ENCODE assay signal across 18 cellular contexts in genomic region chr19:13766095-13766481, GRCh38. TPM values are rescaled to one million over a fixed set of nuclear protein-coding genes. Genes with fewer than 3 reads are reported as not detected.
DNase-seq lines count a peak whose midpoint lies in the region; ATAC-seq, FAIRE-seq and TF ChIP-seq lines count a peak whose summit lies in the region.
"Had no signal": no experiment of that assay in that cellular context is flagged by ENCODE, and none has a peak within 500 bp of the region (broad histone marks: within the 10 kb centered on the region; RNA-seq: fewer than 3 reads in every experiment).

No MANE protein-coding gene starts in this region.

- H3K9ac ChIP-seq in PC-3 (ENCODE audit: low read length) (no peak overlapping the region), H1 (replicated peaks in 1 of 4; ENCODE audit: extremely low read depth in 1 of 4, low read depth in 3 of 4, low read length in 3 of 4) (no peak overlapping the region)

- H2AK5ac ChIP-seq in H1 (ENCODE audit: low read depth, low read length): no peak overlapping the region

- no peaks in the 10 kb centered on the region for H3K27me3 Mint-ChIP-seq in activated CD4-positive, alpha-beta T cell treated with anti-CD3 and anti-CD28 coated beads for 36 hours
- H3K27me3 Mint-ChIP-seq: activated CD4-positive, alpha-beta memory T cell treated with anti-CD3 and anti-CD28 coated beads for 36 hours had no signal

- no peaks in the 10 kb centered on the region for H3K79me1 ChIP-seq in H1 (ENCODE audit: low read depth, low read length)

- H3K14ac ChIP-seq in H1 (ENCODE audit: insufficient read length): no peak overlapping the region

- H3K27me3 ChIP-seq in PC-3 (ENCODE audit: low read length): no peaks in the 10 kb centered on the region
- H3K27me3 ChIP-seq in H1 (replicated peaks in 1 of 4; ENCODE audit: control insufficient read depth in 3 of 4, extremely low read depth in 1 of 4, insufficient read depth in 3 of 4, low read length in 3 of 4): no peaks in the 10 kb centered on the region; a peak in 1 of 7 replicates
- no peaks in the 10 kb centered on the region for H3K27me3 ChIP-seq in sigmoid colon
- no peaks in the 10 kb centered on the region for H3K27me3 ChIP-seq in body of pancreas

- H3K27ac ChIP-seq in PC-3 (ENCODE audit: low read length) (no peak overlapping the region), H1 (ENCODE audit: low read depth, low read length) (no peak overlapping the region), sigmoid colon (peak overlapping the region in 3 of 4 donors; percentile 80 to 90 (median 83)), body of pancreas (peak overlapping the region in 2 of 4 donors; percentile 70 to 79)

- DNase-seq in activated CD4-positive, alpha-beta T cell treated with anti-CD3 and anti-CD28 coated beads for 36 hours: no peak
- no peak for DNase-seq in activated CD4-positive, alpha-beta T cell treated with anti-CD3 and anti-CD28 coated beads for 48 hours
- DNase-seq in PC-3 (no peak), H1 (ENCODE audit: low read depth in 1 of 2, low spot score in 2 of 2) (no peak), sigmoid colon (no peak), body of pancreas (no peak), NCI-H2196 treated with DMSO at 0.1 percent for 48 hours (lab: John Stamatoyannopoulos, UW; ENCODE audit: unreplicated experiment) (no peak)
- DNase-seq: activated CD4-positive, alpha-beta memory T cell treated with anti-CD3 and anti-CD28 coated beads for 36 hours; activated naive CD4-positive, alpha-beta T cell treated with anti-CD3 and anti-CD28 coated beads for 36 hours; cerebellar nuclear complex; glutamatergic neuron; NCI-H187; NCI-H526 treated with DMSO at 0.1 percent for 48 hours; right cardiac atrium had no signal

- no peak for ATAC-seq in activated CD4-positive, alpha-beta T cell treated with anti-CD3 and anti-CD28 coated beads for 36 hours
- ATAC-seq in PC-3 (no peak), GM19324 (IDR thresholded peaks at IDR 0.05; ENCODE audit: low FRiP score, unreplicated experiment) (no peak), body of pancreas (no peak)
- ATAC-seq: right cardiac atrium had no signal

- no peak overlapping the region for H2BK5ac ChIP-seq in H1 (ENCODE audit: low read depth, low read length)

- peak overlapping the region; percentile 88; the same call in 1 of the 2 replicates for H3K4me2 ChIP-seq in PC-3 (ENCODE audit: low read length)
- no peak overlapping the region; a peak in 1 of 4 replicates for H3K4me2 ChIP-seq in H1 (ENCODE audit: insufficient read depth in 1 of 2, low read depth in 2 of 2, low read length in 2 of 2)

- H4K5ac ChIP-seq in H1 (ENCODE audit: insufficient read length, low read depth, low read length): no peak overlapping the region

- no TSS peak for BruUV-seq in PC-3 (replicated peaks; lab: Mats Ljungman, UMichigan)

- H3K9me2 ChIP-seq in PC-3 (replicated peaks; ENCODE audit: low read length): no peaks in the 10 kb centered on the region

- H3K4me1 Mint-ChIP-seq in activated CD4-positive, alpha-beta T cell treated with anti-CD3 and anti-CD28 coated beads for 36 hours: peaks cover 16% of the 10 kb centered on the region

- H3K23me2 ChIP-seq in H1 (ENCODE audit: low read depth, low read length): peaks cover 7% of the 10 kb centered on the region; the same call in 1 of the 2 replicates

- no peak overlapping the region for H2BK12ac ChIP-seq in H1 (ENCODE audit: low read depth, low read length)

- no peaks in the 10 kb centered on the region for H3K9me3 ChIP-seq in PC-3 (ENCODE audit: low read length)
- H3K9me3 ChIP-seq in H1 (ENCODE audit: insufficient read depth in 2 of 2, low read depth in 1 of 2, low read length in 1 of 2): no peaks in the 10 kb centered on the region
- no peaks in the 10 kb centered on the region for H3K9me3 ChIP-seq in sigmoid colon
- H3K9me3 ChIP-seq in body of pancreas: no peaks in the 10 kb centered on the region
- H3K9me3 ChIP-seq: A549 had no signal

- H3K4me3 ChIP-seq in PC-3 (ENCODE audit: low read length) (peak overlapping the region; percentile 96; the same call in 1 of the 2 replicates), H1 (ENCODE audit: extremely low read depth in 1 of 4, insufficient read depth in 2 of 4, low read depth in 3 of 4, low read length in 4 of 4) (no peak overlapping the region), sigmoid colon (no peak overlapping the region), body of pancreas (no peak overlapping the region)
- H3K4me3 ChIP-seq: A549 had no signal

- H3K23ac ChIP-seq in H1 (ENCODE audit: insufficient read length): no peak overlapping the region

- H3K18ac ChIP-seq in H1 (ENCODE audit: extremely low read depth, low read length): no peak overlapping the region

- no peak overlapping the region for H2AFZ ChIP-seq in PC-3 (ENCODE audit: low read length)
- no peak overlapping the region for H2AFZ ChIP-seq in H1 (ENCODE audit: low read length)

- peak overlapping the region; percentile 90 for H3K4me3 Mint-ChIP-seq in activated CD4-positive, alpha-beta T cell treated with anti-CD3 and anti-CD28 coated beads for 36 hours

- H3K36me3 Mint-ChIP-seq in activated CD4-positive, alpha-beta T cell treated with anti-CD3 and anti-CD28 coated beads for 36 hours (ENCODE audit: low read depth): peaks cover 30% of the 10 kb centered on the region

- WGBS in H1 (ENCODE audit: extremely low coverage in 1 of 2, insufficient coverage in 1 of 2, insufficient read length in 1 of 2, insufficient replicate concordance in 2 of 2, low coverage in 1 of 2, low lambda C conversion rate in 2 of 2, missing lambda C conversion rate in 1 of 2), 2 experiments: 91% methylated on average over 3 of the region's 3 CpGs; no CpG with 5 or more reads in 1 of the 2 experiments
- WGBS in sigmoid colon, 2 donors: 96% methylated on average over 3 of the region's 3 CpGs
- 78 to 83% methylated on average over 2 of the region's 3 CpGs for WGBS in body of pancreas, 2 donors

- H3F3A ChIP-seq in PC-3 (ENCODE audit: low read length, unreplicated experiment): no peaks in the 10 kb centered on the region

- no peak overlapping the region for H2BK120ac ChIP-seq in H1 (replicated peaks; ENCODE audit: low read depth, low read length)

- H3K56ac ChIP-seq in H1 (replicated peaks; ENCODE audit: insufficient read length, low read depth, low read length): no peak overlapping the region

- CTCF ChIA-PET in activated CD4-positive, alpha-beta T cell treated with anti-CD3 and anti-CD28 coated beads for 36 hours (lab: Charles Lee): interaction anchor here (0.8 kb wide), 1 partner anchor 8 kb away, joined by 3 read pairs; the partner anchor contains the start of gene C19orf53
- CTCF ChIA-PET in PC-3 (lab: Charles Lee) (interaction anchor here (0.5 kb wide), 1 partner anchor 253 kb away, joined by 4 read pairs; no protein-coding TSS in a partner anchor), H1 (lab: Charles Lee; ENCODE audit: partially characterized antibody) (interaction anchor here (2.6 kb wide), 1 partner anchor 8 kb away, joined by 18 read pairs; the partner anchor contains the start of gene C19orf53)

- intact Hi-C loops in activated CD4-positive, alpha-beta T cell treated with anti-CD3 and anti-CD28 coated beads for 36 hours (cut with DNase I, micrococcal nuclease): no loop called here
- intact Hi-C loops in PC-3 (cut with micrococcal nuclease) (no loop called here), sigmoid colon (cut with DNase I) (no loop called here), body of pancreas (cut with DNase I) (no loop called here)

- H2BK20ac ChIP-seq in H1 (ENCODE audit: low read length): no peak overlapping the region

- TF ChIP-seq RAD21 in H1 (IDR thresholded peaks at IDR 0.05 in 1 of 2, conservative IDR thresholded peaks at IDR 0.05 in 1 of 2; ENCODE audit: low read depth in 2 of 2, low read length in 2 of 2): no peak

- POLR2A ChIA-PET in activated CD4-positive, alpha-beta T cell treated with anti-CD3 and anti-CD28 coated beads for 36 hours (lab: Charles Lee): no interaction called here
- POLR2A ChIA-PET in PC-3 (lab: Charles Lee; ENCODE audit: unreplicated experiment) (no interaction called here), H1 (lab: Charles Lee; ENCODE audit: partially characterized antibody) (interaction anchor here (6.7 kb wide), 1 partner anchor 8 kb away, joined by 39 read pairs; the partner anchor contains the start of gene C19orf53)

- H3K36me3 ChIP-seq in PC-3 (ENCODE audit: low read depth, low read length): peaks cover 21% of the 10 kb centered on the region; the same call in 1 of the 2 replicates
- H3K36me3 ChIP-seq in H1 (ENCODE audit: control insufficient read depth in 2 of 4, insufficient read depth in 4 of 4, low read length in 3 of 4): peaks cover 0 to 27% (median 3%) of the 10 kb centered on the region in 4 experiments; a peak in 6 of 8 replicates
- peaks cover 7 to 52% (median 36%) of the 10 kb centered on the region in 4 donors for H3K36me3 ChIP-seq in sigmoid colon
- H3K36me3 ChIP-seq in body of pancreas (replicated peaks in 1 of 2; ENCODE audit: insufficient read depth in 1 of 2, low read depth in 2 of 2): peaks cover 0 to 8% of the 10 kb centered on the region in 2 donors

- H3K79me2 ChIP-seq in PC-3 (ENCODE audit: low read length) (peaks cover 43% of the 10 kb centered on the region), H1 (ENCODE audit: control insufficient read depth in 1 of 2, insufficient read depth in 2 of 2, low read length in 2 of 2) (no peaks in the 10 kb centered on the region)

- FAIRE-seq in H1 (lab: Jason Lieb, UNC): no peak
- FAIRE-seq: A549, keratinocyte had no signal

- TF ChIP-seq POLR2A in H1 (IDR thresholded peaks at IDR 0.05; ENCODE audit: control extremely low read depth in 1 of 2, low read depth in 2 of 2, low read length in 2 of 2) (no peak), sigmoid colon (IDR thresholded peaks at IDR 0.05) (no peak), body of pancreas (IDR thresholded peaks at IDR 0.05) (no peak)

- TF ChIP-seq CTCF in PC-3 (conservative IDR thresholded peaks at IDR 0.05; ENCODE audit: low read depth, low read length): no peak
- no peak for TF ChIP-seq CTCF in H1 (IDR thresholded peaks at IDR 0.05; ENCODE audit: control extremely low read depth in 1 of 3, insufficient read depth in 1 of 3, low read depth in 1 of 3, low read length in 3 of 3)
- no peak for TF ChIP-seq CTCF in sigmoid colon (IDR thresholded peaks at IDR 0.05)
- no peak for TF ChIP-seq CTCF in body of pancreas (IDR thresholded peaks at IDR 0.05)

- TF ChIP-seq EP300 in H1 (IDR thresholded peaks at IDR 0.05; ENCODE audit: borderline replicate concordance in 1 of 2, low read depth in 2 of 2, low read length in 2 of 2): no peak
- TF ChIP-seq EP300 in sigmoid colon (IDR thresholded peaks at IDR 0.05): no peak

- no peaks in the 10 kb centered on the region for H3K9me3 Mint-ChIP-seq in activated CD4-positive, alpha-beta T cell treated with anti-CD3 and anti-CD28 coated beads for 36 hours (ENCODE audit: low read depth)
- H3K9me3 Mint-ChIP-seq: activated CD4-positive, alpha-beta memory T cell treated with anti-CD3 and anti-CD28 coated beads for 36 hours; activated naive CD4-positive, alpha-beta T cell treated with anti-CD3 and anti-CD28 coated beads for 36 hours; H9 had no signal

- H2BK15ac ChIP-seq in H1 (ENCODE audit: low read length): no peak overlapping the region

- H4K20me1 ChIP-seq in PC-3 (ENCODE audit: low read length): no peaks in the 10 kb centered on the region
- H4K20me1 ChIP-seq in H1 (replicated peaks in 1 of 2; ENCODE audit: control insufficient read depth in 1 of 2, insufficient read depth in 2 of 2, low read length in 2 of 2): peaks cover 0 to 2% of the 10 kb centered on the region in 2 experiments

- peak overlapping the region; percentile 62; the same call in 1 of the 2 replicates for H4K8ac ChIP-seq in H1 (ENCODE audit: extremely low read depth, insufficient read depth, low read length)

- no peak overlapping the region for H4K91ac ChIP-seq in H1 (replicated peaks; ENCODE audit: insufficient read length, low read length)

- H3K4me1 ChIP-seq in PC-3 (ENCODE audit: insufficient read depth, low read length): peaks cover 10% of the 10 kb centered on the region; the same call in 1 of the 2 replicates
- peaks cover 0 to 9% (median 2%) of the 10 kb centered on the region in 4 experiments; a peak in 3 of 7 replicates for H3K4me1 ChIP-seq in H1 (replicated peaks in 1 of 4; ENCODE audit: control insufficient read depth in 3 of 4, insufficient read depth in 4 of 4, low read length in 3 of 4)
- H3K4me1 ChIP-seq in sigmoid colon: peaks cover 0 to 24% (median 12%) of the 10 kb centered on the region in 4 donors
- peaks cover 15% of the 10 kb centered on the region for H3K4me1 ChIP-seq in body of pancreas

- H3K4ac ChIP-seq in H1 (replicated peaks; ENCODE audit: insufficient read length, low read depth, low read length): no peak overlapping the region

- H3K27ac Mint-ChIP-seq in activated CD4-positive, alpha-beta T cell treated with anti-CD3 and anti-CD28 coated beads for 36 hours: no peak overlapping the region
- H3K27ac Mint-ChIP-seq: activated naive CD4-positive, alpha-beta T cell treated with anti-CD3 and anti-CD28 coated beads for 36 hours; H9 had no signal

RNA-seq across cellular contexts. Expression of gene MRI1, which starts 1.8 kb away (rescaled TPM):
- total RNA-seq in activated CD4-positive, alpha-beta T cell treated with anti-CD3 and anti-CD28 coated beads for 36 hours: 10 to 100 TPM; 35.9 to 39.9 TPM
- total RNA-seq in PC-3 (2014; rRNA removed) (85.2 and 140 TPM in 2 replicates), sigmoid colon (10 to 100 TPM; 26.2 to 70.9 (median 41.3) TPM), body of pancreas (10 to 100 TPM; 69.0 to 82.7 TPM)
- total RNA-seq in H1 (2021; fragmentation: NEBNext Ultra II Directional; extraction: Animal tissue kit (Norgen Biotek cat#: 25700)): 21.7 and 24.5 TPM in 2 replicates
- polyA plus RNA-seq in H1 (2011; rRNA removed) (29.5 and 44.6 TPM in 2 replicates), sigmoid colon (10 to 100 TPM in 2 of 3 donors, 1 to 10 TPM in 1; 5.8 to 27.4 (median 12.0) TPM)
- 35.0 TPM for polyA plus RNA-seq in H1 (2011; cell fraction: cytosol; rRNA removed)
- 91.3 TPM for polyA plus RNA-seq in H1 (2011; cell fraction: nucleus; rRNA removed)
- polyA plus RNA-seq in H1 (2012, experiment 1 of 2): 14.6 to 20.0 TPM (median 18.0 TPM) in 4 replicates
- polyA plus RNA-seq in H1 (2012, experiment 2 of 2): 21.8 TPM
- 21.4 TPM for polyA plus RNA-seq in H1 (2013, experiment 1 of 2)
- polyA plus RNA-seq in H1 (2013, experiment 2 of 2): 20.1 TPM
- polyA minus RNA-seq in H1 (2011; rRNA and poly(A)+ RNA removed): 14.9 and 18.8 TPM in 2 replicates
- polyA minus RNA-seq in H1 (2011; cell fraction: cytosol; rRNA and poly(A)+ RNA removed): 22.0 TPM
- 18.2 TPM for polyA minus RNA-seq in H1 (2011; cell fraction: nucleus; rRNA and poly(A)+ RNA removed)

RNA-seq across cellular contexts. Expression of gene C19orf53, which starts 8.2 kb away (rescaled TPM):
- total RNA-seq in activated CD4-positive, alpha-beta T cell treated with anti-CD3 and anti-CD28 coated beads for 36 hours: 100 to 1,000 TPM; 115 to 142 TPM
- total RNA-seq in PC-3 (2014; rRNA removed) (341 and 392 TPM in 2 replicates), sigmoid colon (100 to 1,000 TPM; 139 to 229 (median 198) TPM), body of pancreas (100 to 1,000 TPM in 1 of 2 donors, 10 to 100 TPM in 1; 47.7 to 103 TPM)
- total RNA-seq in H1 (2021; fragmentation: NEBNext Ultra II Directional; extraction: Animal tissue kit (Norgen Biotek cat#: 25700)): 104 and 116 TPM in 2 replicates
- polyA plus RNA-seq in H1 (2011; rRNA removed) (169 and 193 TPM in 2 replicates), sigmoid colon (100 to 1,000 TPM; 105 to 133 (median 113) TPM)
- 245 TPM for polyA plus RNA-seq in H1 (2011; cell fraction: cytosol; rRNA removed)
- 182 TPM for polyA plus RNA-seq in H1 (2011; cell fraction: nucleus; rRNA removed)
- polyA plus RNA-seq in H1 (2012, experiment 1 of 2): 163 to 238 TPM (median 229 TPM) in 4 replicates
- polyA plus RNA-seq in H1 (2012, experiment 2 of 2): 247 TPM
- 287 TPM for polyA plus RNA-seq in H1 (2013, experiment 1 of 2)
- 294 TPM for polyA plus RNA-seq in H1 (2013, experiment 2 of 2)
- 41.1 and 45.8 TPM in 2 replicates for polyA minus RNA-seq in H1 (2011; rRNA and poly(A)+ RNA removed)
- polyA minus RNA-seq in H1 (2011; cell fraction: cytosol; rRNA and poly(A)+ RNA removed): 65.8 TPM
- 48.6 TPM for polyA minus RNA-seq in H1 (2011; cell fraction: nucleus; rRNA and poly(A)+ RNA removed)

RNA-seq across cellular contexts. Expression of gene ZSWIM4, which starts 29.2 kb away (rescaled TPM):
- 1 to 10 TPM; 5.6 to 5.8 TPM for total RNA-seq in activated CD4-positive, alpha-beta T cell treated with anti-CD3 and anti-CD28 coated beads for 36 hours
- total RNA-seq in PC-3 (2014; rRNA removed) (8.0 and 11.4 TPM in 2 replicates), sigmoid colon (1 to 10 TPM; 2.3 to 4.4 (median 3.3) TPM), body of pancreas (10 to 100 TPM in 1 of 2 donors, 1 to 10 TPM in 1; 3.4 to 12.5 TPM)
- 31.1 and 32.7 TPM in 2 replicates for total RNA-seq in H1 (2021; fragmentation: NEBNext Ultra II Directional; extraction: Animal tissue kit (Norgen Biotek cat#: 25700))
- polyA plus RNA-seq in H1 (2011; rRNA removed) (12.2 and 23.2 TPM in 2 replicates), sigmoid colon (1 to 10 TPM in 2 of 3 donors, under 1 TPM in 1; 0.60 to 3.3 (median 1.4) TPM)
- 10.9 TPM for polyA plus RNA-seq in H1 (2011; cell fraction: cytosol; rRNA removed)
- polyA plus RNA-seq in H1 (2011; cell fraction: nucleus; rRNA removed): 21.2 TPM
- polyA plus RNA-seq in H1 (2012, experiment 1 of 2): 13.1 to 23.1 TPM (median 21.0 TPM) in 4 replicates
- 20.0 TPM for polyA plus RNA-seq in H1 (2012, experiment 2 of 2)
- polyA plus RNA-seq in H1 (2013, experiment 1 of 2): 17.0 TPM
- polyA plus RNA-seq in H1 (2013, experiment 2 of 2): 17.3 TPM
- 8.9 and 10.8 TPM in 2 replicates for polyA minus RNA-seq in H1 (2011; rRNA and poly(A)+ RNA removed)
- 23.9 TPM for polyA minus RNA-seq in H1 (2011; cell fraction: cytosol; rRNA and poly(A)+ RNA removed)
- polyA minus RNA-seq in H1 (2011; cell fraction: nucleus; rRNA and poly(A)+ RNA removed): 13.5 TPM

Comparison
In these comparisons a context has a peak if more than half of its experiments do, and no peak if none do; other contexts are left out.
1. H3K27ac ChIP-seq: peak in sigmoid colon (3 of 4); none in PC-3 (single experiment) and H1 (single experiment).